In genomic region chr7:2314209-2314955, GRCh38 we compare ENCODE assay signal across 8 cellular contexts. TPM values are rescaled to one million over a fixed set of nuclear protein-coding genes. Genes with fewer than 3 reads are reported as not detected.
A peak's percentile ranks its signal among the peaks of the same experiment; 100 is the strongest.
DNase-seq lines count a peak whose midpoint lies in the region; ATAC-seq, FAIRE-seq and TF ChIP-seq lines count a peak whose summit lies in the region.

Gene SNX8, minus strand, starts transcription at chr7:2314441. Its CDS starts 20 bp downstream, at chr7:2314421.

- intact Hi-C loops in aorta (cut with DNase I), result loop anchor here in 1 of 2 donors (2.0 kb wide), 1 partner anchor 40 kb away; the partner anchor contains the start of gene EIF3B

- H3K4me1 Mint-ChIP-seq in astrocyte (ENCODE audit: low read depth, unreplicated experiment), result peaks cover 13% of the 10 kb centered on the region

- peak within 1 kb of the TSS; percentile 90 for H3K4me3 Mint-ChIP-seq in astrocyte (ENCODE audit: unreplicated experiment)

- peak; percentile 67 to 94 for DNase-seq in NCI-H187 (lab: John Stamatoyannopoulos, UW)
- DNase-seq in T-helper 22 cell (ENCODE audit: low read depth), result peak; percentile 90
- DNase-seq in astrocyte (ENCODE audit: low read depth), result peak; percentile 59
- peak; percentile 98 for DNase-seq in hepatic stellate cell (ENCODE audit: low spot score)
- DNase-seq in renal cortical epithelial cell (ENCODE audit: low read depth), result peak; percentile 64
- DNase-seq in aorta, result peak; percentile 91 to 98

- H3K27ac ChIP-seq in astrocyte (ENCODE audit: low read depth, low read length) (peak within 1 kb of the TSS; percentile 60), aorta (ENCODE audit: low read depth in 1 of 2, low read length in 2 of 2) (no peak within 1 kb of the TSS)

- peak within 1 kb of the TSS; percentile 97 for H3K4me2 ChIP-seq in astrocyte (ENCODE audit: low read length)

- H3K9me3 Mint-ChIP-seq in astrocyte (ENCODE audit: unreplicated experiment), result peaks cover 2% of the 10 kb centered on the region

- no peak for TF ChIP-seq CTCF in astrocyte (IDR thresholded peaks at IDR 0.05; ENCODE audit: insufficient read depth, low read depth, low read length)

- peak within 1 kb of the TSS; percentile 94 for H3K27ac Mint-ChIP-seq in astrocyte (ENCODE audit: unreplicated experiment)

- no peaks in the 10 kb centered on the region for H3K36me3 ChIP-seq in astrocyte (ENCODE audit: insufficient read depth, low read length)
- no peaks in the 10 kb centered on the region for H3K36me3 ChIP-seq in aorta (ENCODE audit: control insufficient read depth in 1 of 2, insufficient read depth in 2 of 2, low read length in 1 of 2)

- peak within 1 kb of the TSS; percentile 84 for H2AFZ ChIP-seq in astrocyte (ENCODE audit: low read depth, low read length)

- H3K79me2 ChIP-seq in astrocyte (ENCODE audit: insufficient read depth, low read length), result peaks cover 27% of the 10 kb centered on the region

- peaks cover 8% of the 10 kb centered on the region for H4K20me1 ChIP-seq in astrocyte (ENCODE audit: insufficient read depth, low read length)

- H3K27me3 Mint-ChIP-seq in astrocyte (ENCODE audit: low read depth, unreplicated experiment), result peaks cover 2% of the 10 kb centered on the region

- WGBS in aorta, 2 donors, result 1% methylated on average over 40 to 78 of the region's 78 CpGs

- H3K4me3 ChIP-seq in astrocyte (ENCODE audit: insufficient read depth, low read depth, low read length) (peak within 1 kb of the TSS; percentile 93), aorta (ENCODE audit: low read length in 2 of 2) (peak within 1 kb of the TSS; percentile 44 to 62)

- H3K9ac ChIP-seq in astrocyte (ENCODE audit: low read length), result peak within 1 kb of the TSS; percentile 94

- FAIRE-seq in astrocyte (lab: Jason Lieb, UNC), result no peak

- H3K4me1 ChIP-seq in astrocyte (ENCODE audit: insufficient read depth, low read length), result peaks cover 13% of the 10 kb centered on the region
- H3K4me1 ChIP-seq in aorta (ENCODE audit: control insufficient read depth in 1 of 2, insufficient read depth in 2 of 2, low read length in 2 of 2), result no peaks in the 10 kb centered on the region

- H3K36me3 Mint-ChIP-seq in astrocyte (ENCODE audit: low read depth, unreplicated experiment), result peaks cover 5% of the 10 kb centered on the region

- no peaks in the 10 kb centered on the region for H3K27me3 ChIP-seq in astrocyte (ENCODE audit: insufficient read depth, low read length)
- H3K27me3 ChIP-seq in aorta (ENCODE audit: control insufficient read depth in 1 of 2, insufficient read depth in 2 of 2, low read length in 1 of 2), result no peaks in the 10 kb centered on the region

- peak; percentile 43 for ATAC-seq in GM18508 (IDR thresholded peaks at IDR 0.05; ENCODE audit: insufficient read depth, unreplicated experiment)
- peak; percentile 73 for ATAC-seq in HG02943 (IDR thresholded peaks at IDR 0.05; ENCODE audit: low read depth, unreplicated experiment)
- ATAC-seq in aorta (ENCODE audit: low FRiP score), result peak; percentile 98

- H3K9me3 ChIP-seq in astrocyte (ENCODE audit: insufficient read depth, low read depth, low read length) (no peaks in the 10 kb centered on the region), aorta (ENCODE audit: control insufficient read depth, low read length) (no peaks in the 10 kb centered on the region)

RNA-seq across cellular contexts. Expression of gene SNX8, which starts in this region (rescaled TPM):
- total RNA-seq in astrocyte (20.9 and 28.9 TPM in 2 replicates), renal cortical epithelial cell (6.4 and 7.3 TPM in 2 replicates), aorta (10 to 100 TPM; 25.9 to 26.5 TPM)
- polyA plus RNA-seq in aorta, result 10 to 100 TPM in 1 of 2 donors, 1 to 10 TPM in 1; 4.1 to 15.8 TPM

Comparison
In these comparisons a context has a peak if more than half of its experiments do, and no peak if none do; other contexts are left out.
1. ATAC-seq: peak in every context shown above with its lines; median percentile 98 in aorta; 73 in HG02943; 43 in GM18508.